Comparison of ENCODE assay signal across 8 cellular contexts in genomic region chr7:70614237-70614984, GRCh38.
DNase-seq lines count a peak whose midpoint lies in the region; ATAC-seq, FAIRE-seq and TF ChIP-seq lines count a peak whose summit lies in the region.

No MANE protein-coding gene starts in this region.

- POLR2A ChIA-PET in CD8-positive, alpha-beta memory T cell (lab: Charles Lee): no interaction called here

- no peak overlapping the region for H3K27ac Mint-ChIP-seq in CD8-positive, alpha-beta memory T cell

- ATAC-seq in sciatic nerve: peak; percentile 94
- no peak for ATAC-seq in GM19397 (IDR thresholded peaks at IDR 0.05; ENCODE audit: unreplicated experiment)

- H3K9me3 Mint-ChIP-seq in CD8-positive, alpha-beta memory T cell: no peaks in the 10 kb centered on the region

- H3K9me3 ChIP-seq in HUES48 (ENCODE audit: control insufficient read depth, insufficient read depth, low read length) (no peaks in the 10 kb centered on the region), SJCRH30 (replicated peaks) (no peaks in the 10 kb centered on the region), cardiac muscle cell (ENCODE audit: low read depth) (no peaks in the 10 kb centered on the region)
- no peaks in the 10 kb centered on the region for H3K9me3 ChIP-seq in CD8-positive, alpha-beta memory T cell (ENCODE audit: low read length)

- TF ChIP-seq CTCF in AG09319 (IDR thresholded peaks at IDR 0.05; ENCODE audit: low read depth, low read length): no peak
- TF ChIP-seq CTCF in cardiac muscle cell (IDR thresholded peaks at IDR 0.05; ENCODE audit: low read depth, low read length): no peak

- DNase-seq in AG09319 (ENCODE audit: extremely low read depth, low read depth) (peak; percentile 2), SJCRH30 (peak; percentile 50 to 56), cardiac muscle cell (ENCODE audit: low read depth in 1 of 2, low spot score in 1 of 2) (peak; percentile 68 to 75), sciatic nerve (ENCODE audit: low spot score) (peak; percentile 77), GM12891 (ENCODE audit: insufficient read length, low spot score) (no peak)
- no peak for DNase-seq in CD8-positive, alpha-beta memory T cell

- no peak for TF ChIP-seq POLR2A in GM12891 (IDR thresholded peaks at IDR 0.05; ENCODE audit: low read depth, low read length)

- CTCF ChIA-PET in CD8-positive, alpha-beta memory T cell (lab: Charles Lee): no interaction called here

- no peak overlapping the region for H3K4me3 Mint-ChIP-seq in CD8-positive, alpha-beta memory T cell

- H3K4me1 ChIP-seq in HUES48 (ENCODE audit: control insufficient read depth, insufficient read depth, low read length) (peaks cover 32% of the 10 kb centered on the region), SJCRH30 (no peaks in the 10 kb centered on the region), cardiac muscle cell (ENCODE audit: low read depth) (peaks cover 16% of the 10 kb centered on the region)
- H3K4me1 ChIP-seq in CD8-positive, alpha-beta memory T cell (ENCODE audit: insufficient read depth, low read length): no peaks in the 10 kb centered on the region

- H3K27me3 Mint-ChIP-seq in CD8-positive, alpha-beta memory T cell: peaks cover 8 to 10% of the 10 kb centered on the region in 2 donors

- H3K4me3 ChIP-seq in HUES48 (ENCODE audit: low read depth, low read length): no peak overlapping the region
- H3K4me3 ChIP-seq in SJCRH30: no peak overlapping the region
- H3K4me3 ChIP-seq in cardiac muscle cell: no peak overlapping the region
- H3K4me3 ChIP-seq in CD8-positive, alpha-beta memory T cell (ENCODE audit: low read length): no peak overlapping the region

- H3K9ac ChIP-seq in HUES48 (ENCODE audit: low read depth, low read length): no peak overlapping the region

- H3K4me1 Mint-ChIP-seq in CD8-positive, alpha-beta memory T cell: peaks cover 0 to 2% (median 0%) of the 10 kb centered on the region in 3 donors

- H3K27me3 ChIP-seq in HUES48 (ENCODE audit: control insufficient read depth, insufficient read depth, low read length): no peaks in the 10 kb centered on the region; the same call in 1 of the 2 replicates
- H3K27me3 ChIP-seq in SJCRH30: no peaks in the 10 kb centered on the region
- H3K27me3 ChIP-seq in cardiac muscle cell: no peaks in the 10 kb centered on the region
- H3K27me3 ChIP-seq in CD8-positive, alpha-beta memory T cell (ENCODE audit: insufficient read depth, low read length, poor library complexity, severe bottlenecking): no peaks in the 10 kb centered on the region

- no peak for FAIRE-seq in GM12891 (lab: Jason Lieb, UNC)

- H3K27ac ChIP-seq in HUES48 (ENCODE audit: low read depth, low read length): peak overlapping the region; percentile 11
- no peak overlapping the region for H3K27ac ChIP-seq in SJCRH30
- H3K27ac ChIP-seq in cardiac muscle cell: no peak overlapping the region
- no peak overlapping the region for H3K27ac ChIP-seq in CD8-positive, alpha-beta memory T cell (ENCODE audit: low read depth, low read length)

- H3K36me3 ChIP-seq in HUES48 (ENCODE audit: control insufficient read depth, insufficient read depth, low read length): no peaks in the 10 kb centered on the region
- no peaks in the 10 kb centered on the region for H3K36me3 ChIP-seq in SJCRH30
- H3K36me3 ChIP-seq in cardiac muscle cell: no peaks in the 10 kb centered on the region
- no peaks in the 10 kb centered on the region for H3K36me3 ChIP-seq in CD8-positive, alpha-beta memory T cell (ENCODE audit: insufficient read depth, low read length)

- intact Hi-C loops in sciatic nerve (cut with DNase I): no loop called here

- peaks cover 0 to 2% (median 0%) of the 10 kb centered on the region in 3 donors for H3K36me3 Mint-ChIP-seq in CD8-positive, alpha-beta memory T cell

TF ChIP-seq in GM12891, 5 proteins besides CTCF, POLR2A, EP300 and RAD21:
- TF ChIP-seq PAX5 (IDR thresholded peaks at IDR 0.05; ENCODE audit: insufficient read depth, low read length, severe bottlenecking) (no peak), SPI1 (IDR thresholded peaks at IDR 0.05; ENCODE audit: low read depth, low read length) (no peak)

Comparison
In these comparisons a context has a peak if more than half of its experiments do, and no peak if none do; other contexts are left out.
1. DNase-seq: peak in AG09319 (single experiment), SJCRH30 (2 of 2), cardiac muscle cell (2 of 2) and sciatic nerve (single experiment); none in GM12891 (single experiment) and CD8-positive, alpha-beta memory T cell (0 of 5).